In genomic region chr11:131632971-131633370, GRCh38 we compare ENCODE assay signal across 18 cellular contexts.
DNase-seq lines count a peak whose midpoint lies in the region; ATAC-seq and TF ChIP-seq lines count a peak whose summit lies in the region.
"Had no signal": no experiment of that assay in that cellular context is flagged by ENCODE, and none has a peak within 500 bp of the region (broad histone marks: within the 10 kb centered on the region; RNA-seq: fewer than 3 reads in every experiment).

No MANE protein-coding gene starts in this region.

- no peaks in the 10 kb centered on the region for H3K4me1 Mint-ChIP-seq in osteocyte (ENCODE audit: unreplicated experiment)
- H3K4me1 Mint-ChIP-seq: IgD-negative memory B cell had no signal

- H2AFZ ChIP-seq in DND-41 (ENCODE audit: low read depth, low read length) = no peak overlapping the region

- peaks cover 7% of the 10 kb centered on the region for H3K27me3 Mint-ChIP-seq in osteocyte (ENCODE audit: unreplicated experiment)

- no peak for ATAC-seq in DND-41 (ENCODE audit: insufficient read depth, low read depth)
- ATAC-seq: GM12878 had no signal

- H3K9ac ChIP-seq in DND-41 (ENCODE audit: low read depth, low read length) = no peak overlapping the region

- H4K20me1 ChIP-seq in DND-41 (ENCODE audit: insufficient read depth, low read length) = no peaks in the 10 kb centered on the region

- TF ChIP-seq CTCF in DND-41 (IDR thresholded peaks at IDR 0.05; ENCODE audit: borderline replicate concordance, extremely low read depth, low read length, poor library complexity, severe bottlenecking) = no peak
- TF ChIP-seq CTCF in osteocyte (IDR thresholded peaks at IDR 0.05) = no peak

- H3K9me3 ChIP-seq in DND-41 (ENCODE audit: insufficient read depth, low read length, severe bottlenecking) (no peaks in the 10 kb centered on the region), KOPT-K1 (ENCODE audit: insufficient read depth, low read length, poor library complexity, severe bottlenecking) (no peaks in the 10 kb centered on the region)
- H3K9me3 ChIP-seq: Caco-2 had no signal

- DNase-seq in DND-41 = no peak
- no peak for DNase-seq in caudate nucleus (lab: John Stamatoyannopoulos, UW)
- DNase-seq in osteocyte (ENCODE audit: extremely low spot score, unreplicated experiment) = no peak
- no peak for DNase-seq in NCI-H187 (lab: John Stamatoyannopoulos, UW)
- DNase-seq in DMS 273 (lab: John Stamatoyannopoulos, UW; ENCODE audit: unreplicated experiment) = no peak
- DNase-seq: AML-193; Caco-2; CD4-positive, alpha-beta T cell; DMS153; DMS79 treated with DMSO at 0.1 percent for 48 hours; EL; H9; KG1 had no signal

- H3K4me2 ChIP-seq in DND-41 (ENCODE audit: insufficient read depth, low read length) = peak overlapping the region; percentile 14; the same call in 1 of the 2 replicates

- no peaks in the 10 kb centered on the region for H3K9me3 Mint-ChIP-seq in osteocyte (ENCODE audit: unreplicated experiment)
- H3K9me3 Mint-ChIP-seq: CD4-positive, alpha-beta T cell; H9 had no signal

- H3K36me3 ChIP-seq in DND-41 (ENCODE audit: insufficient read depth, low read length) (no peaks in the 10 kb centered on the region), KOPT-K1 (ENCODE audit: insufficient read depth, low read length) (no peaks in the 10 kb centered on the region)

- no peaks in the 10 kb centered on the region for H3K79me2 ChIP-seq in DND-41 (ENCODE audit: insufficient read depth, low read length)

- 0 out of 2 replicates have a peak overlapping the region, but pooled peaks have one; percentile 8 for H3K27ac ChIP-seq in DND-41 (ENCODE audit: low read length)
- H3K27ac ChIP-seq in KOPT-K1 (ENCODE audit: low read depth, low read length, poor library complexity, severe bottlenecking) = peak overlapping the region; percentile 32
- H3K27ac ChIP-seq in caudate nucleus (ENCODE audit: low read depth, low read length) = peak overlapping the region; percentile 1
- H3K27ac ChIP-seq in layer of hippocampus (ENCODE audit: low read depth, low read length) = peak overlapping the region; percentile 12
- H3K27ac ChIP-seq: C4-2B had no signal

- H3K4me3 ChIP-seq in DND-41 (ENCODE audit: low read depth in 1 of 2, low read length in 2 of 2) = no peak overlapping the region
- H3K4me3 ChIP-seq: GM12878 had no signal

- H3K27ac Mint-ChIP-seq in osteocyte (ENCODE audit: unreplicated experiment) = no peak overlapping the region
- H3K27ac Mint-ChIP-seq: CD4-positive, alpha-beta T cell; H9 had no signal

- H3K27me3 ChIP-seq in DND-41 (ENCODE audit: insufficient read depth, low read length, poor library complexity) (no peaks in the 10 kb centered on the region), layer of hippocampus (ENCODE audit: control insufficient read depth, insufficient read depth, low read length) (no peaks in the 10 kb centered on the region)

- no peaks in the 10 kb centered on the region for H3K36me3 Mint-ChIP-seq in osteocyte (ENCODE audit: unreplicated experiment)
- H3K36me3 Mint-ChIP-seq: IgD-negative memory B cell had no signal

- no peak overlapping the region for H3K4me3 Mint-ChIP-seq in osteocyte (ENCODE audit: unreplicated experiment)
- H3K4me3 Mint-ChIP-seq: CD4-positive, alpha-beta T cell; H9; IgD-negative memory B cell had no signal

- H3K4me1 ChIP-seq in DND-41 (ENCODE audit: insufficient read depth, low read length) = peaks cover 43% of the 10 kb centered on the region
- H3K4me1 ChIP-seq: Caco-2 had no signal
